Comparison of ENCODE assay signal across 8 cellular contexts in the genomic region with DNA sequence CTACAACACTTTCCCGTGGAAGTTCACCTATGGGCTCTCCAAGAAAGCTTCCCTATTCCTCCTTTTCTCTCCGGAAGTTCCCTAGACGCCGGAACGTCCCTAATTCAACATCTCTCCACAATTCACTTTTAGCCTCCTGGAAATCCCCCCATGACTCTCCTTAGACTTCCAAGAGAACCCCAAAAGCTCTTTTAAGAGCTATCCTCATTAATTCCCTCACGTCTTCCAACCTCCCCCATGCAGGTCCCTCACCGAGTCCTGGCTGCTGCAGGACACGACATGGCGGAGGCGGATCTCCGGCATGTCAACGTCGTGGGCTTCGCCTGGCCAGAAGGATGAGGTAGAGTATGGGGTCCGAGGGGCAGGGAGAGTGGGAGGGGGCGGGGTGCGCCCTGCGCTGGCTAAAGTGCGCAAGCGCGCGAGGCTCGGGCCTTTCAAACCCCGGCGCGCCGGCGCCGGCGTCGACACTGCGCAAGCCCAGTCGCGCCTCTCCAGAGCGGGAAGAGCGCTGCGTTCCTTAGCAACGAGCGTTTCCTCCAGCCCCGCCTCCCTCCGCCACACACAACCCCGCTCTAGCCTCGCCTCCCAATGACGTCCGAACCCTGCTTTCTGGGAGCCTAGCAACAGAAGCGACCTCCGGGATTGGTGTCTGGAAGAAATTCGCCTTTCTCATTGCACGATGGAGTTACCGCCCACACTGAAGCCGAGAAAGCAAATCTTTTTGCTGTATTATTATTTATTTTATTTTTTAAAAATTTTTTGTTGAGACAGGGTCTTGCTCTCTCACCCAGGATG. TPM values are rescaled to one million over a fixed set of nuclear protein-coding genes. Genes with fewer than 3 reads are reported as not detected.
A peak's percentile ranks its signal among the peaks of the same experiment; 100 is the strongest.
DNase-seq lines count a peak whose midpoint lies in the region; ATAC-seq and TF ChIP-seq lines count a peak whose summit lies in the region.

A gene (plus strand): TSS at position 646 of the 795 bp plus-strand sequence. CDS start 1,391 bp downstream, outside the sequence.
A gene with protein sequence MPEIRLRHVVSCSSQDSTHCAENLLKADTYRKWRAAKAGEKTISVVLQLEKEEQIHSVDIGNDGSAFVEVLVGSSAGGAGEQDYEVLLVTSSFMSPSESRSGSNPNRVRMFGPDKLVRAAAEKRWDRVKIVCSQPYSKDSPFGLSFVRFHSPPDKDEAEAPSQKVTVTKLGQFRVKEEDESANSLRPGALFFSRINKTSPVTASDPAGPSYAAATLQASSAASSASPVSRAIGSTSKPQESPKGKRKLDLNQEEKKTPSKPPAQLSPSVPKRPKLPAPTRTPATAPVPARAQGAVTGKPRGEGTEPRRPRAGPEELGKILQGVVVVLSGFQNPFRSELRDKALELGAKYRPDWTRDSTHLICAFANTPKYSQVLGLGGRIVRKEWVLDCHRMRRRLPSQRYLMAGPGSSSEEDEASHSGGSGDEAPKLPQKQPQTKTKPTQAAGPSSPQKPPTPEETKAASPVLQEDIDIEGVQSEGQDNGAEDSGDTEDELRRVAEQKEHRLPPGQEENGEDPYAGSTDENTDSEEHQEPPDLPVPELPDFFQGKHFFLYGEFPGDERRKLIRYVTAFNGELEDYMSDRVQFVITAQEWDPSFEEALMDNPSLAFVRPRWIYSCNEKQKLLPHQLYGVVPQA (minus strand): TSS at position 372 of the 795 bp plus-strand sequence. CDS start 69 bp downstream, at position 303.

- in situ Hi-C loops in IMR-90 (cut with MboI; ENCODE audit: low sequenced_read_pairs) = no loop called here

- no peak for TF ChIP-seq RAD21 in IMR-90 (IDR thresholded peaks at IDR 0.05; ENCODE audit: low read length)

- peak within 1 kb of the TSS; percentile 90 for H3K27ac ChIP-seq in IMR-90 (ENCODE audit: insufficient read depth, low read length)

- peak within 1 kb of the TSS; percentile 96 for H3K9ac ChIP-seq in IMR-90 (ENCODE audit: low read depth, low read length)

- H2AK9ac ChIP-seq in IMR-90 (replicated peaks; ENCODE audit: low read depth, low read length, poor library complexity) = peak within 1 kb of the TSS; percentile 94

- peak; percentile 58; the same call in 1 of the 2 replicates for TF ChIP-seq POLR2A in IMR-90 (IDR thresholded peaks at IDR 0.05; ENCODE audit: low read depth, low read length)

- 0% methylated on average over 6 of the region's 51 CpGs; no CpG with 5 or more reads in 1 of the 2 experiments for WGBS in IMR-90 (ENCODE audit: extremely low coverage in 2 of 2, insufficient read length in 1 of 2), 2 experiments

- peak within 1 kb of the TSS; percentile 66 for H3K23ac ChIP-seq in IMR-90 (ENCODE audit: low read depth, low read length)

- H4K5ac ChIP-seq in IMR-90 (ENCODE audit: low read depth, low read length) = peak within 1 kb of the TSS; percentile 71

- H3K4ac ChIP-seq in IMR-90 (ENCODE audit: low read depth, low read length) = peak within 1 kb of the TSS; percentile 96

- H2AFZ ChIP-seq in IMR-90 (replicated peaks; ENCODE audit: low read length, poor library complexity) = peak within 1 kb of the TSS; percentile 98

- DNase-seq in DMS 273 (lab: John Stamatoyannopoulos, UW; ENCODE audit: unreplicated experiment) (peak; percentile 100), IMR-90 (peak; percentile 98), OCI-M1 (lab: John Stamatoyannopoulos, UW) (peak; percentile 99), activated T-cell treated with anti-CD3 and anti-CD28 coated beads for 48 hours (ENCODE audit: low read depth) (peak; percentile 97), epithelial cell of proximal tubule (ENCODE audit: low read depth) (peak; percentile 82), mucosa of gallbladder (ENCODE audit: low spot score) (peak; percentile 98)
- DNase-seq in stimulated activated CD8-positive, alpha-beta memory T cell treated with anti-CD3 and anti-CD28 coated beads, Interleukin-4, amount 100 ng/mL, for 4 hours (ENCODE audit: low read depth in 2 of 2, low spot score in 1 of 2) = peak; percentile 80 to 92

- no peak within 1 kb of the TSS; the same call in 2 of the 3 replicates for H2BK15ac ChIP-seq in IMR-90 (ENCODE audit: low read depth, low read length)

- H2BK120ac ChIP-seq in IMR-90 (ENCODE audit: low read depth, low read length) = peak within 1 kb of the TSS; percentile 57; the same call in 1 of the 2 replicates

- peak within 1 kb of the TSS; percentile 16; the same call in 1 of the 2 replicates for H3K18ac ChIP-seq in IMR-90 (ENCODE audit: low read depth, low read length)

- peak within 1 kb of the TSS; percentile 95 for H3K14ac ChIP-seq in IMR-90 (replicated peaks; ENCODE audit: low read depth, low read length)

- H3K9me3 ChIP-seq in IMR-90 (ENCODE audit: control insufficient read depth, insufficient read depth, low read length) = no peaks in the 10 kb centered on the region

- POLR2A ChIA-PET in IMR-90 (lab: Charles Lee; ENCODE audit: unreplicated experiment) = no interaction called here

- intact Hi-C loops in IMR-90 (cut with micrococcal nuclease) = loop anchor here (1.0 kb wide), 1 partner anchor 21 kb away; a partner anchor contains a TSS

- no peak within 1 kb of the TSS for H2BK20ac ChIP-seq in IMR-90 (ENCODE audit: low read depth, low read length)

- H4K8ac ChIP-seq in IMR-90 (ENCODE audit: low read depth in 2 of 2, low read length in 2 of 2) = peak within 1 kb of the TSS; percentile 78 to 92

- H3K79me1 ChIP-seq in IMR-90 (ENCODE audit: low read depth in 1 of 2, low read length in 2 of 2) = peaks cover 24 to 46% of the 10 kb centered on the region in 2 experiments

- CTCF ChIA-PET in IMR-90 (lab: Yijun Ruan, JAX) = interaction anchor here (1.0 kb wide), 1 partner anchor 20 kb away, joined by 3 read pairs; no protein-coding TSS in a partner anchor

- H3K4me2 ChIP-seq in IMR-90 (ENCODE audit: low read depth, low read length) = peak within 1 kb of the TSS; percentile 71

- 0 out of 2 replicates have a peak, but pooled peaks cover 1% of the 10 kb centered on the region for H3K36me3 ChIP-seq in IMR-90 (ENCODE audit: control insufficient read depth, insufficient read depth, low read length)

- no peaks in the 10 kb centered on the region for H3K27me3 ChIP-seq in IMR-90 (ENCODE audit: control insufficient read depth, insufficient read depth, low read length)

- TF ChIP-seq CTCF in IMR-90 (conservative IDR thresholded peaks at IDR 0.05; ENCODE audit: low read depth, low read length) (no peak), epithelial cell of proximal tubule (conservative IDR thresholded peaks at IDR 0.05; ENCODE audit: low read depth, low read length) (no peak)

- no peaks in the 10 kb centered on the region for H4K20me1 ChIP-seq in IMR-90 (ENCODE audit: insufficient read depth, low read length)

- peak within 1 kb of the TSS; percentile 91 for H4K91ac ChIP-seq in IMR-90 (ENCODE audit: insufficient read depth, low read depth, low read length)

- peak; percentile 92 for ATAC-seq in GM21528 (IDR thresholded peaks at IDR 0.05; ENCODE audit: low FRiP score, unreplicated experiment)
- ATAC-seq in IMR-90 (ENCODE audit: low read depth) = peak; percentile 99

- H2AK5ac ChIP-seq in IMR-90 (ENCODE audit: low read depth, low read length) = peak within 1 kb of the TSS; percentile 88

- dilution Hi-C loops in IMR-90 (cut with HindIII; ENCODE audit: low sequenced_read_pairs, unreplicated experiment) = no loop called here

- peaks cover 5% of the 10 kb centered on the region for H3K4me1 ChIP-seq in IMR-90 (ENCODE audit: control insufficient read depth, insufficient read depth, low read length)

- H3K4me3 ChIP-seq in IMR-90 (ENCODE audit: insufficient read depth, low read depth, low read length) (peak within 1 kb of the TSS; percentile 71), epithelial cell of proximal tubule (ENCODE audit: low read depth, low read length) (peak within 1 kb of the TSS; percentile 86)

- peaks cover 3% of the 10 kb centered on the region; the same call in 1 of the 2 replicates for H3K9me1 ChIP-seq in IMR-90 (ENCODE audit: insufficient read depth, low read length)

- peak within 1 kb of the TSS; percentile 82 for H2BK5ac ChIP-seq in IMR-90 (ENCODE audit: low read depth, low read length, poor library complexity, severe bottlenecking)

- BruUV-seq in IMR-90 (replicated peaks; lab: Mats Ljungman, UMichigan) = no TSS peak

- H3K56ac ChIP-seq in IMR-90 (ENCODE audit: extremely low read depth, insufficient read depth, low read length) = peak within 1 kb of the TSS; percentile 74

TF ChIP-seq in IMR-90, 13 proteins besides CTCF, POLR2A, EP300 and RAD21 (continues in another document):
- TF ChIP-seq CHD1 (IDR thresholded peaks at IDR 0.05; ENCODE audit: low read depth, low read length) (0 out of 2 replicates have a peak, but pooled peaks have one; percentile 58), MXI1 (IDR thresholded peaks at IDR 0.05; ENCODE audit: borderline replicate concordance, low read depth, low read length) (peak; percentile 71; the same call in 1 of the 2 replicates), MAZ (IDR thresholded peaks at IDR 0.05; ENCODE audit: borderline replicate concordance, low read depth, low read length) (peak; percentile 81)
- TF ChIP-seq, protein P1, sequence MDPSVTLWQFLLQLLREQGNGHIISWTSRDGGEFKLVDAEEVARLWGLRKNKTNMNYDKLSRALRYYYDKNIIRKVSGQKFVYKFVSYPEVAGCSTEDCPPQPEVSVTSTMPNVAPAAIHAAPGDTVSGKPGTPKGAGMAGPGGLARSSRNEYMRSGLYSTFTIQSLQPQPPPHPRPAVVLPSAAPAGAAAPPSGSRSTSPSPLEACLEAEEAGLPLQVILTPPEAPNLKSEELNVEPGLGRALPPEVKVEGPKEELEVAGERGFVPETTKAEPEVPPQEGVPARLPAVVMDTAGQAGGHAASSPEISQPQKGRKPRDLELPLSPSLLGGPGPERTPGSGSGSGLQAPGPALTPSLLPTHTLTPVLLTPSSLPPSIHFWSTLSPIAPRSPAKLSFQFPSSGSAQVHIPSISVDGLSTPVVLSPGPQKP (IDR thresholded peaks at IDR 0.05; ENCODE audit: borderline replicate concordance, low read depth, low read length) = no peak

RNA-seq across cellular contexts. Expression of the first gene that starts in this region (rescaled TPM):
- total RNA-seq in IMR-90 (2012; rRNA removed) = 0.54 and 0.83 TPM in 2 replicates
- polyA plus RNA-seq in IMR-90 (2012; rRNA removed) = 1.0 and 1.4 TPM in 2 replicates
- polyA plus RNA-seq in IMR-90 (2012; cell fraction: cytosol; rRNA removed) = 1.0 and 1.5 TPM in 2 replicates
- polyA plus RNA-seq in IMR-90 (2012; cell fraction: nucleus; rRNA removed; ENCODE audit: low replicate concordance) = 2.4 and 3.2 TPM in 2 replicates
- total RNA-seq in epithelial cell of proximal tubule = 0.43 and 2.3 TPM in 2 replicates
- total RNA-seq in mucosa of gallbladder = 13.3 TPM

RNA-seq across cellular contexts. Expression of the second gene that starts in this region (rescaled TPM):
- total RNA-seq in IMR-90 (2012; rRNA removed) = 12.2 and 12.5 TPM in 2 replicates
- polyA plus RNA-seq in IMR-90 (2012; rRNA removed) = 21.3 and 25.9 TPM in 2 replicates
- 18.9 and 21.7 TPM in 2 replicates for polyA plus RNA-seq in IMR-90 (2012; cell fraction: cytosol; rRNA removed)
- polyA plus RNA-seq in IMR-90 (2012; cell fraction: nucleus; rRNA removed; ENCODE audit: low replicate concordance) = 14.3 and 17.2 TPM in 2 replicates
- total RNA-seq in epithelial cell of proximal tubule = 31.4 and 42.9 TPM in 2 replicates
- 33.6 TPM for total RNA-seq in mucosa of gallbladder

Comparison
In these comparisons a context has a peak if more than half of its experiments do, and no peak if none do; other contexts are left out.
1. Peak in every context shown above with its lines: DNase-seq, ATAC-seq, H3K4me3 ChIP-seq and H3K27ac ChIP-seq.